1 cellular context compared by ENCODE assay signal in the genomic region with DNA sequence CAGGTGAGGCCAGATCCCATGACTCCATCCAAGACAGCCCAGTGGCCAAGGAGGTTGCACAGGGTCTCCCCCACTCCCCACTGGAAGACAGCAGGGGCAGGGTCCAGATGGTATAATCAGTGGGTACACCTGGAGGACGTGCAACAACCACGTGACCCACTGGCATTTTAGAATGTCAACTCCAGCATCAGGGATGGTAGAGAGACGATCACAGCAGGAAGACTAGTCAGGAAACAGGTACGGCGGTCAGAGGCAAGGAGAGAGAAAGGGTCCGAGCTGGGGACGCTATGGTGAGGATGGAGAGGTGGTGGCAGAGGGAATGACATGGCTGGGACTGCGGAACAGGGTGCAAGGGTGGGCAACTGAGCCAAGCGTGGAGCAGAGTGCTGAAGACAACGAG.
TF ChIP-seq lines count a peak whose summit lies in the region.

No MANE protein-coding gene starts in this region.

TF ChIP-seq in WTC11, 78 proteins besides CTCF, POLR2A, EP300 and RAD21:
- TF ChIP-seq, protein P1, sequence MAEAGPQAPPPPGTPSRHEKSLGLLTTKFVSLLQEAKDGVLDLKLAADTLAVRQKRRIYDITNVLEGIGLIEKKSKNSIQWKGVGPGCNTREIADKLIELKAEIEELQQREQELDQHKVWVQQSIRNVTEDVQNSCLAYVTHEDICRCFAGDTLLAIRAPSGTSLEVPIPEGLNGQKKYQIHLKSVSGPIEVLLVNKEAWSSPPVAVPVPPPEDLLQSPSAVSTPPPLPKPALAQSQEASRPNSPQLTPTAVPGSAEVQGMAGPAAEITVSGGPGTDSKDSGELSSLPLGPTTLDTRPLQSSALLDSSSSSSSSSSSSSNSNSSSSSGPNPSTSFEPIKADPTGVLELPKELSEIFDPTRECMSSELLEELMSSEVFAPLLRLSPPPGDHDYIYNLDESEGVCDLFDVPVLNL (CRISPR knock-in tag; IDR thresholded peaks at IDR 0.05; ENCODE audit: borderline replicate concordance, low read depth) = no peak
- TF ChIP-seq ZNF138 (CRISPR knock-in tag; conservative IDR thresholded peaks at IDR 0.05) = no peak
- TF ChIP-seq, protein P2, sequence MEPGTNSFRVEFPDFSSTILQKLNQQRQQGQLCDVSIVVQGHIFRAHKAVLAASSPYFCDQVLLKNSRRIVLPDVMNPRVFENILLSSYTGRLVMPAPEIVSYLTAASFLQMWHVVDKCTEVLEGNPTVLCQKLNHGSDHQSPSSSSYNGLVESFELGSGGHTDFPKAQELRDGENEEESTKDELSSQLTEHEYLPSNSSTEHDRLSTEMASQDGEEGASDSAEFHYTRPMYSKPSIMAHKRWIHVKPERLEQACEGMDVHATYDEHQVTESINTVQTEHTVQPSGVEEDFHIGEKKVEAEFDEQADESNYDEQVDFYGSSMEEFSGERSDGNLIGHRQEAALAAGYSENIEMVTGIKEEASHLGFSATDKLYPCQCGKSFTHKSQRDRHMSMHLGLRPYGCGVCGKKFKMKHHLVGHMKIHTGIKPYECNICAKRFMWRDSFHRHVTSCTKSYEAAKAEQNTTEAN (CRISPR knock-in tag; IDR thresholded peaks at IDR 0.05) = no peak
- TF ChIP-seq, protein P3, sequence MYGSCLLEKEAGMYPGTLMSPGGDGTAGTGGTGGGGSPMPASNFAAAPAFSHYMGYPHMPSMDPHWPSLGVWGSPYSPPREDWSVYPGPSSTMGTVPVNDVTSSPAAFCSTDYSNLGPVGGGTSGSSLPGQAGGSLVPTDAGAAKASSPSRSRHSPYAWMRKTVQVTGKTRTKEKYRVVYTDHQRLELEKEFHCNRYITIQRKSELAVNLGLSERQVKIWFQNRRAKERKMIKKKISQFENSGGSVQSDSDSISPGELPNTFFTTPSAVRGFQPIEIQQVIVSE (CRISPR knock-in tag; IDR thresholded peaks at IDR 0.05; ENCODE audit: borderline replicate concordance) = no peak
- no peak for TF ChIP-seq RORB (CRISPR knock-in tag; IDR thresholded peaks at IDR 0.05)
- no peak for TF ChIP-seq ZNF219 (CRISPR knock-in tag; IDR thresholded peaks at IDR 0.05; ENCODE audit: borderline replicate concordance)
- no peak for TF ChIP-seq SMAD3 (CRISPR knock-in tag; IDR thresholded peaks at IDR 0.05; ENCODE audit: borderline replicate concordance)
- TF ChIP-seq, protein P4, sequence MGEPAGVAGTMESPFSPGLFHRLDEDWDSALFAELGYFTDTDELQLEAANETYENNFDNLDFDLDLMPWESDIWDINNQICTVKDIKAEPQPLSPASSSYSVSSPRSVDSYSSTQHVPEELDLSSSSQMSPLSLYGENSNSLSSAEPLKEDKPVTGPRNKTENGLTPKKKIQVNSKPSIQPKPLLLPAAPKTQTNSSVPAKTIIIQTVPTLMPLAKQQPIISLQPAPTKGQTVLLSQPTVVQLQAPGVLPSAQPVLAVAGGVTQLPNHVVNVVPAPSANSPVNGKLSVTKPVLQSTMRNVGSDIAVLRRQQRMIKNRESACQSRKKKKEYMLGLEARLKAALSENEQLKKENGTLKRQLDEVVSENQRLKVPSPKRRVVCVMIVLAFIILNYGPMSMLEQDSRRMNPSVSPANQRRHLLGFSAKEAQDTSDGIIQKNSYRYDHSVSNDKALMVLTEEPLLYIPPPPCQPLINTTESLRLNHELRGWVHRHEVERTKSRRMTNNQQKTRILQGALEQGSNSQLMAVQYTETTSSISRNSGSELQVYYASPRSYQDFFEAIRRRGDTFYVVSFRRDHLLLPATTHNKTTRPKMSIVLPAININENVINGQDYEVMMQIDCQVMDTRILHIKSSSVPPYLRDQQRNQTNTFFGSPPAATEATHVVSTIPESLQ (CRISPR knock-in tag; IDR thresholded peaks at IDR 0.05) = no peak
- no peak for TF ChIP-seq CREB1 (CRISPR knock-in tag; IDR thresholded peaks at IDR 0.05)
- TF ChIP-seq, protein P5, sequence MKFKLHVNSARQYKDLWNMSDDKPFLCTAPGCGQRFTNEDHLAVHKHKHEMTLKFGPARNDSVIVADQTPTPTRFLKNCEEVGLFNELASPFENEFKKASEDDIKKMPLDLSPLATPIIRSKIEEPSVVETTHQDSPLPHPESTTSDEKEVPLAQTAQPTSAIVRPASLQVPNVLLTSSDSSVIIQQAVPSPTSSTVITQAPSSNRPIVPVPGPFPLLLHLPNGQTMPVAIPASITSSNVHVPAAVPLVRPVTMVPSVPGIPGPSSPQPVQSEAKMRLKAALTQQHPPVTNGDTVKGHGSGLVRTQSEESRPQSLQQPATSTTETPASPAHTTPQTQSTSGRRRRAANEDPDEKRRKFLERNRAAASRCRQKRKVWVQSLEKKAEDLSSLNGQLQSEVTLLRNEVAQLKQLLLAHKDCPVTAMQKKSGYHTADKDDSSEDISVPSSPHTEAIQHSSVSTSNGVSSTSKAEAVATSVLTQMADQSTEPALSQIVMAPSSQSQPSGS (CRISPR knock-in tag; IDR thresholded peaks at IDR 0.05; ENCODE audit: borderline replicate concordance, low read depth) = no peak
- no peak for TF ChIP-seq NFATC4 (CRISPR knock-in tag; IDR thresholded peaks at IDR 0.05)
